19 cellular contexts compared by ENCODE assay signal in the genomic region with DNA sequence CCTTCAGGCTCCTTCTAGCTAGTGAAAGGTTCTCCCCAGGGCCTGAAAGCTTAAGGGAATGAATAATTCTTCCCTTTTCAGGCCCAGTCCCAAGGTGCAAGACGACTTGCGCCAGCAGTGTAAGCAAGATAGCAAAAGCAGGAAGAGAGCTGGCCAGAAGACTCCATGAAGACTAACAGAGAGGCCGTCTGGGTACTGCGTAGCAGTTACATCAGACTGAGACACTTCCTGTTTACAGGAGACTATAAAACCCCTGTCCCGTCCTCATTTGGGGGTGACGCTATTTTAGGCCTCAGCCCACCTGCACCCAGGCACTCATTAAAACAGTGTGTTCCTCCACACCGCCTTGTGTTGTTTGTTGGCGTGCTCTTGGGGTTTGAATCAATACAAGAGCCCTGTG.
DNase-seq lines count a peak whose midpoint lies in the region; ATAC-seq, FAIRE-seq and TF ChIP-seq lines count a peak whose summit lies in the region.
"Had no signal": no experiment of that assay in that cellular context is flagged by ENCODE, and none has a peak within 500 bp of the region (broad histone marks: within the 10 kb centered on the region; RNA-seq: fewer than 3 reads in every experiment).

No MANE protein-coding gene starts in this region.

- intact Hi-C loops in K562 (cut with micrococcal nuclease) = loop anchor here (2.0 kb wide), 1 partner anchor 252 kb away; no protein-coding TSS in a partner anchor
- intact Hi-C loops in naive thymus-derived CD4-positive, alpha-beta T cell (cut with micrococcal nuclease) = no loop called here

- H3K9me3 ChIP-seq in K562 (replicated peaks; ENCODE audit: control insufficient read depth, insufficient read depth, low read depth, low read length) = no peaks in the 10 kb centered on the region
- no peaks in the 10 kb centered on the region for H3K9me3 ChIP-seq in naive thymus-derived CD4-positive, alpha-beta T cell (ENCODE audit: control insufficient read depth in 2 of 3, low read length in 3 of 3)
- H3K9me3 ChIP-seq in MG63 = no peaks in the 10 kb centered on the region
- H3K9me3 ChIP-seq: A549 had no signal

- no peak for TF ChIP-seq EP300 in K562 (IDR thresholded peaks at IDR 0.05; ENCODE audit: low read length)

- no peaks in the 10 kb centered on the region for H3K4me1 Mint-ChIP-seq in naive thymus-derived CD4-positive, alpha-beta T cell

- 36% methylated on average over 8 of the region's 8 CpGs for WGBS in K562 (ENCODE audit: insufficient coverage, low coverage, missing lambda C conversion rate)

- TF ChIP-seq RAD21 in K562 (CRISPR knock-in tag; conservative IDR thresholded peaks at IDR 0.05 in 1 of 2, IDR thresholded peaks at IDR 0.05 in 1 of 2) = no peak

- no peaks in the 10 kb centered on the region for H3K36me3 Mint-ChIP-seq in naive thymus-derived CD4-positive, alpha-beta T cell

- H3K9me3 Mint-ChIP-seq in naive thymus-derived CD4-positive, alpha-beta T cell = peaks cover 0 to 4% (median 0%) of the 10 kb centered on the region in 11 donors

- H3K4me3 Mint-ChIP-seq in naive thymus-derived CD4-positive, alpha-beta T cell = no peak overlapping the region

- FAIRE-seq in K562 (lab: Jason Lieb, UNC) = no peak
- FAIRE-seq: A549, G401.6, GM12892 had no signal

- H3K9ac ChIP-seq in K562 (ENCODE audit: insufficient read depth in 1 of 2, low read depth in 2 of 2, low read length in 2 of 2) = no peak overlapping the region

- H3K4me2 ChIP-seq in K562 (ENCODE audit: insufficient read depth, low read length) = no peak overlapping the region; the same call in 1 of the 2 replicates
- H3K4me2 ChIP-seq: A549 had no signal

- POLR2A ChIA-PET in K562 (lab: Yijun Ruan, JAX) = no interaction called here
- POLR2A ChIA-PET in naive thymus-derived CD4-positive, alpha-beta T cell (lab: Charles Lee) = no interaction called here

- CTCF ChIA-PET in K562 (lab: Yijun Ruan, JAX; ENCODE audit: low intra/inter-chr PET ratio) = no interaction called here
- CTCF ChIA-PET in naive thymus-derived CD4-positive, alpha-beta T cell (lab: Charles Lee) = no interaction called here

- TF ChIP-seq POLR2A in K562 (conservative IDR thresholded peaks at IDR 0.05) = no peak

- H2AFZ ChIP-seq in K562 (ENCODE audit: low read depth, low read length) = peak overlapping the region; percentile 65

- peaks cover 0 to 13% (median 0%) of the 10 kb centered on the region in 5 donors for H3K27me3 Mint-ChIP-seq in naive thymus-derived CD4-positive, alpha-beta T cell

- no peaks in the 10 kb centered on the region for H3K9me1 ChIP-seq in K562 (ENCODE audit: control insufficient read depth, insufficient read depth, low read length)

- no peaks in the 10 kb centered on the region for H3K79me2 ChIP-seq in K562 (ENCODE audit: control insufficient read depth, insufficient read depth, low read length)

- no peak overlapping the region for H3K27ac Mint-ChIP-seq in naive thymus-derived CD4-positive, alpha-beta T cell

- H3K4me1 ChIP-seq in K562 (replicated peaks in 1 of 2; ENCODE audit: control insufficient read depth in 2 of 2, insufficient read depth in 2 of 2, low read length in 2 of 2) = no peaks in the 10 kb centered on the region; a peak in 1 of 5 replicates
- H3K4me1 ChIP-seq in naive thymus-derived CD4-positive, alpha-beta T cell (ENCODE audit: control insufficient read depth in 2 of 2, insufficient read depth in 2 of 2, low read length in 2 of 2) = no peaks in the 10 kb centered on the region
- H3K4me1 ChIP-seq: A549 had no signal

- TF ChIP-seq CTCF in K562 (IDR thresholded peaks at IDR 0.05 in 2 of 3, conservative IDR thresholded peaks at IDR 0.05 in 1 of 3; ENCODE audit: insufficient read depth in 2 of 3, low read depth in 1 of 3, low read length in 3 of 3) = no peak

- no peak overlapping the region for H3K27ac ChIP-seq in K562 (ENCODE audit: extremely low read depth, low read depth, low read length)
- no peak overlapping the region for H3K27ac ChIP-seq in naive thymus-derived CD4-positive, alpha-beta T cell (ENCODE audit: low read depth, low read length)
- H3K27ac ChIP-seq: A549, HL-60 had no signal

- H3K4me3 ChIP-seq in K562 = no peak overlapping the region
- H3K4me3 ChIP-seq in naive thymus-derived CD4-positive, alpha-beta T cell (ENCODE audit: low read length) = no peak overlapping the region
- H3K4me3 ChIP-seq in MG63 = no peak overlapping the region
- H3K4me3 ChIP-seq: A549 had no signal

- ATAC-seq in K562 (peak; percentile 78), HG02678 (IDR thresholded peaks at IDR 0.05; ENCODE audit: unreplicated experiment) (no peak)
- ATAC-seq in naive thymus-derived CD4-positive, alpha-beta T cell = no peak
- ATAC-seq: A549 had no signal

- peak; percentile 40 for DNase-seq in CMK (ENCODE audit: low read depth)
- peak; percentile 88 for DNase-seq in NAMALWA (ENCODE audit: low spot score)
- peak in 1 of 4 experiments; percentile 8 for DNase-seq in K562 (ENCODE audit: extremely low read depth in 1 of 4, low spot score in 3 of 4)
- DNase-seq in glomerular endothelial cell (ENCODE audit: extremely low read depth, low read depth, low spot score) = peak; percentile 16
- no peak for DNase-seq in naive thymus-derived CD4-positive, alpha-beta T cell
- DNase-seq in MG63 = no peak
- DNase-seq: Calu3, DMS79, GOT3, KG1, NCI-H146, NCI-H2081 treated with DMSO at 0.1 percent for 48 hours, NCI-H524, RPMI8226 had no signal

- in situ Hi-C loops in K562 (cut with MboI) = no loop called here

- no peaks in the 10 kb centered on the region for H4K20me1 ChIP-seq in K562 (replicated peaks; ENCODE audit: control insufficient read depth, insufficient read depth, low read length)

- H3K27me3 ChIP-seq in K562 (ENCODE audit: control insufficient read depth in 2 of 2, insufficient read depth in 2 of 2, low read length in 2 of 2) = peaks cover 0 to 12% of the 10 kb centered on the region in 2 experiments; a peak in 2 of 5 replicates
- H3K27me3 ChIP-seq in naive thymus-derived CD4-positive, alpha-beta T cell (ENCODE audit: control insufficient read depth in 2 of 2, insufficient read depth in 2 of 2, low read length in 2 of 2) = peaks cover 0 to 3% of the 10 kb centered on the region in 2 donors
- no peaks in the 10 kb centered on the region for H3K27me3 ChIP-seq in MG63

- no TSS peak for BruUV-seq in K562 (replicated peaks; lab: Mats Ljungman, UMichigan)

- no peaks in the 10 kb centered on the region for H3K36me3 ChIP-seq in K562 (ENCODE audit: control insufficient read depth, insufficient read depth, low read length)
- no peaks in the 10 kb centered on the region for H3K36me3 ChIP-seq in naive thymus-derived CD4-positive, alpha-beta T cell (ENCODE audit: control insufficient read depth in 2 of 3, insufficient read depth in 3 of 3, low read length in 3 of 3)
- H3K36me3 ChIP-seq in MG63 = no peaks in the 10 kb centered on the region

TF ChIP-seq in K562, 482 proteins besides CTCF, POLR2A, EP300 and RAD21 (continues in another document):
- TF ChIP-seq LCOR (CRISPR knock-in tag; IDR thresholded peaks at IDR 0.05) = no peak
- TF ChIP-seq SMAD4 (CRISPR knock-in tag; conservative IDR thresholded peaks at IDR 0.05) = peak; percentile 69
- no peak for TF ChIP-seq BRCA1 (IDR thresholded peaks at IDR 0.05)
- TF ChIP-seq BRCA1 (CRISPR knock-in tag; IDR thresholded peaks at IDR 0.05) = no peak
- TF ChIP-seq MCM7 (IDR thresholded peaks at IDR 0.05) = no peak
- TF ChIP-seq SPI1 (IDR thresholded peaks at IDR 0.05; ENCODE audit: borderline replicate concordance, low read depth, low read length) = peak; percentile 9; the same call in 1 of the 2 replicates
- TF ChIP-seq ATF4 (CRISPR knock-in tag; IDR thresholded peaks at IDR 0.05) = 0 out of 2 replicates have a peak, but pooled peaks have one; percentile 6
- no peak for TF ChIP-seq HDGF (IDR thresholded peaks at IDR 0.05)
- peak; percentile 49 for TF ChIP-seq GABPA (tag; conservative IDR thresholded peaks at IDR 0.05; ENCODE audit: low read depth)
- 0 out of 2 replicates have a peak, but pooled peaks have one; percentile 5 for TF ChIP-seq CREM (IDR thresholded peaks at IDR 0.05; ENCODE audit: low read depth)
- TF ChIP-seq ZKSCAN3 (CRISPR knock-in tag; IDR thresholded peaks at IDR 0.05) = no peak
- peak; percentile 34; the same call in 1 of the 2 replicates for TF ChIP-seq CXXC5 (CRISPR knock-in tag; IDR thresholded peaks at IDR 0.05)
- 0 out of 2 replicates have a peak, but pooled peaks have one; percentile 23 for TF ChIP-seq ELF1 (tag; IDR thresholded peaks at IDR 0.05)
- TF ChIP-seq ETV1 (tag; conservative IDR thresholded peaks at IDR 0.05; ENCODE audit: low read depth) = 0 out of 2 replicates have a peak, but pooled peaks have one; percentile 7
- TF ChIP-seq STAT5B (CRISPR knock-in tag; IDR thresholded peaks at IDR 0.05) = no peak

Comparison
In these comparisons a context has a peak if more than half of its experiments do, and no peak if none do; other contexts are left out.
1. DNase-seq: peak in CMK (single experiment), NAMALWA (single experiment) and glomerular endothelial cell (single experiment); none in naive thymus-derived CD4-positive, alpha-beta T cell (0 of 9) and MG63 (single experiment).